11 cellular contexts compared by ENCODE assay signal in the genomic region with DNA sequence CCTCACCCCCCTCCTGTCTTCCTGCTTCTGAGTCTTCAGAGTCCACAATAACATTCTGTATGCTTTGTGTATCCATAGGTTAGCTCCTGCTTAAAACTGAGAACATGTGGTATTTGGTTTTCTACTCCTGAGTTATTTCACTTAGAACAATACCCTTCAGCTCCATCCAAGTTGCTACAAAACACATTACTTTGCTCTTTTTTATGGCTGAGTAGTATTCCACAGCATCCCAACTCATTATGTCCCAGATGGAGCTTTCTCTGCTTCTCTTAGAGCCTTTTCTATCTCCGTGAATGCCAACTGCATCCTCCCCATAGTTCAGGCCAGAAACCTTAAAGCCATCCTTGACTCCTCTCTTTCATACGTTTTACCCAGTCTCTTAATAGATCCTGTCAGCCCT. TPM values are rescaled to one million over a fixed set of nuclear protein-coding genes. Genes with fewer than 3 reads are reported as not detected.
"Had no signal": no experiment of that assay in that cellular context is flagged by ENCODE, and none has a peak within 500 bp of the region (broad histone marks: within the 10 kb centered on the region; RNA-seq: fewer than 3 reads in every experiment).

No MANE protein-coding gene starts in this region.

- H3K4me3 ChIP-seq: GM23248, GM23338, HAP-1 had no signal

- H3K36me3 ChIP-seq: HAP-1 had no signal

- DNase-seq: GM23248, GOT3, H7, H9, HCEC 1CT, HFFc6 had no signal

- H3K27ac ChIP-seq: GM23248 had no signal

- H3K9me3 ChIP-seq: HAP-1 had no signal

- ATAC-seq: GM23338, HCT116 had no signal

- H3K4me1 ChIP-seq: HAP-1 had no signal

RNA-seq across cellular contexts. Expression of a gene that starts 55.8 kb away (rescaled TPM):
- total RNA-seq: GM23248, H1, H4, H7, H9 had no signal
